In the genomic region with DNA sequence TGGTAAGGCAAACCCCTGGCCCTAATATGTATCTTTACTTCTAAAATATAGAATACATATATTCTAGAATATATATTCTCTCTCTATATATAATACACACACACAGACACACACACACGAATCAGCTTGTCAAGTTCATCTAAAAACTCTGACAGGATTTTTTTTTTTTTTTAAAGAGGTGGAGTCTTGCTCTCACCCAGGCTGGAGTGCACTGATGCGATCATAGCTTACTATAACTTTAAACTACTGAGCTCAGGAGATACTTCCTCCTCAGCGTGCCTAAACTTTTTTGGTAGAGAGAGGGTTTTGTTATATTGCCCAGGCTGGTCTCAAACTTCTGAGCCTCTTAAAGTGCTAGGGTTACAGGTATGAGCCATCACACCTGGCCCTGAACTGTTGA, we compare ENCODE assay signal across 33 cellular contexts. TPM values are rescaled to one million over a fixed set of nuclear protein-coding genes. Genes with fewer than 3 reads are reported as not detected.
"Had no signal": no experiment of that assay in that cellular context is flagged by ENCODE, and none has a peak within 500 bp of the region (broad histone marks: within the 10 kb centered on the region; RNA-seq: fewer than 3 reads in every experiment).

No MANE protein-coding gene starts in this region.

- H3K27ac ChIP-seq: ascending aorta, cardiac muscle cell, KMS-11, SJCRH30, SK-N-MC, VCaP had no signal

- ATAC-seq: activated CD8-positive, alpha-beta T cell treated with anti-CD3 and anti-CD28 coated beads for 36 hours; activated T-cell treated with anti-CD3 and anti-CD28 coated beads, Interleukin-2, amount 50 U/mL, for 72 hours; activated T-helper 17 cell treated with anti-CD3 and anti-CD28 coated beads, Interleukin-2, amount 50 U/mL, for 72 hours; Panc1 had no signal

- H3K4me1 ChIP-seq: ascending aorta, SJCRH30 had no signal

- H3K9me3 ChIP-seq: ascending aorta, SJCRH30 had no signal

- H3K9ac ChIP-seq: KMS-11 had no signal

- DNase-seq: activated CD4-positive, alpha-beta T cell treated with anti-CD3 and anti-CD28 coated beads, Interleukin-2, amount 10 ng/mL, durations not matched to agents 24 days and 14 days; activated CD4-positive, alpha-beta T cell treated with anti-CD3 and anti-CD28 coated beads, Interleukin-2, amount 50 U/mL, for 4 hours; activated CD4-positive, CD25-positive, alpha-beta regulatory T cell; activated CD8-positive, alpha-beta T cell treated with anti-CD3 and anti-CD28 coated beads for 36 hours; activated effector memory CD4-positive, alpha-beta T cell treated with anti-CD3 and anti-CD28 coated beads, Interleukin-2, amount 50 U/mL, for 16 hours; activated naive CD4-positive, alpha-beta T cell; activated naive CD4-positive, alpha-beta T cell treated with anti-CD3 and anti-CD28 coated beads, Interleukin-2, amount 50 U/mL, for 16 hours; activated naive CD8-positive, alpha-beta T cell treated with anti-CD3 and anti-CD28 coated beads for 36 hours; activated T-cell treated with anti-CD3 and anti-CD28 coated beads, Interleukin-2, amount 50 U/mL, for 1 hour; activated T-cell treated with anti-CD3 and anti-CD28 coated beads, Interleukin-2, amount 50 U/mL, for 72 hours; amniotic stem cell; NCI-H1105; NCI-H1436; NCI-H1694; NCI-H1930; NCI-H2081 treated with DMSO at 0.1 percent for 48 hours; NCI-H2171; NCI-H510A; NCI-H526; NCI-H748 treated with DMSO at 0.1 percent for 48 hours; NK-92 treated with Interleukin-12 subunit alpha and Interleukin-12 subunit beta, amount 100 ng/mL, for 24 hours; SHP77; SJCRH30 had no signal

- H3K4me3 ChIP-seq: ascending aorta, cardiac muscle cell, SJCRH30, SK-N-MC had no signal

- H3K4me2 ChIP-seq: KMS-11 had no signal

- H3K36me3 ChIP-seq: ascending aorta, cardiac muscle cell, SJCRH30 had no signal

RNA-seq across cellular contexts. Expression of a gene that starts 48.5 kb away (rescaled TPM):
- total RNA-seq: activated CD4-positive, alpha-beta T cell treated with anti-CD3 and anti-CD28 coated beads, Interleukin-2, amount 10 ng/mL, durations not matched to agents 24 days and 14 days; activated CD8-positive, alpha-beta memory T cell treated with anti-CD3 and anti-CD28 coated beads for 36 hours; activated CD8-positive, alpha-beta T cell treated with anti-CD3 and anti-CD28 coated beads for 36 hours; activated T-cell treated with anti-CD3 and anti-CD28 coated beads, Interleukin-2, amount 50 U/mL, for 72 hours; activated T-helper 17 cell treated with anti-CD3 and anti-CD28 coated beads, Interleukin-2, amount 50 U/mL, for 72 hours; ascending aorta; cardiac muscle cell; M059J; SJCRH30 had no signal
- polyA plus RNA-seq: cardiac muscle cell, IgD-negative memory B cell had no signal
